ENCODE assay signal across 11 cellular contexts in genomic region chr4:39682133-39682532, GRCh38. TPM values are rescaled to one million over a fixed set of nuclear protein-coding genes. Genes with fewer than 3 reads are reported as not detected.
A peak's percentile ranks its signal among the peaks of the same experiment; 100 is the strongest.
DNase-seq lines count a peak whose midpoint lies in the region; ATAC-seq lines count a peak whose summit lies in the region.
"Had no signal": no experiment of that assay in that cellular context is flagged by ENCODE, and none has a peak within 500 bp of the region (broad histone marks: within the 10 kb centered on the region; RNA-seq: fewer than 3 reads in every experiment).

No MANE protein-coding gene starts in this region.

- H3K4me1 Mint-ChIP-seq in activated T-helper 1 cell treated with anti-CD3 and anti-CD28 coated beads, Interleukin-12 subunit alpha, Interleukin-12 subunit beta, Interleukin-2, Interleukin-4 antibody, amounts not matched to agents 30 ng/mL and 10 ng/mL and 1 ng/mL, durations not matched to agents 14 hours and 24 hours and 36 hours (ENCODE audit: low read depth), result peaks cover 6% of the 10 kb centered on the region

- ATAC-seq in GM18861 (IDR thresholded peaks at IDR 0.05; ENCODE audit: unreplicated experiment) (peak; percentile 83), GM21529 (IDR thresholded peaks at IDR 0.05; ENCODE audit: unreplicated experiment) (peak; percentile 73), HG03378 (IDR thresholded peaks at IDR 0.05; ENCODE audit: unreplicated experiment) (peak; percentile 85)
- ATAC-seq: foreskin keratinocyte had no signal

- DNase-seq in globus pallidus (ENCODE audit: low spot score) (peak; percentile 9), LoVo (ENCODE audit: low spot score) (no peak)
- no peak for DNase-seq in activated CD8-positive, alpha-beta memory T cell treated with anti-CD3 and anti-CD28 coated beads, Interleukin-2, amount 50 U/mL, for 48 hours
- no peak for DNase-seq in activated T-helper 1 cell treated with anti-CD3 and anti-CD28 coated beads, Interleukin-12 subunit alpha, Interleukin-12 subunit beta, Interleukin-2, Interleukin-4 antibody, amounts not matched to agents 30 ng/mL and 10 ng/mL and 1 ng/mL, durations not matched to agents 14 hours and 24 hours and 36 hours (ENCODE audit: low spot score)
- DNase-seq in activated CD4-positive, alpha-beta T cell treated with anti-CD3 and anti-CD28 coated beads, Interleukin-2, amount 50 U/mL, for 4 hours, result no peak
- DNase-seq: foreskin keratinocyte, retina, T1000 had no signal

- H3K36me3 Mint-ChIP-seq in activated T-helper 1 cell treated with anti-CD3 and anti-CD28 coated beads, Interleukin-12 subunit alpha, Interleukin-12 subunit beta, Interleukin-2, Interleukin-4 antibody, amounts not matched to agents 30 ng/mL and 10 ng/mL and 1 ng/mL, durations not matched to agents 14 hours and 24 hours and 36 hours (ENCODE audit: low read depth), result no peaks in the 10 kb centered on the region

- H3K4me3 Mint-ChIP-seq in activated T-helper 1 cell treated with anti-CD3 and anti-CD28 coated beads, Interleukin-12 subunit alpha, Interleukin-12 subunit beta, Interleukin-2, Interleukin-4 antibody, amounts not matched to agents 30 ng/mL and 10 ng/mL and 1 ng/mL, durations not matched to agents 14 hours and 24 hours and 36 hours, result no peak overlapping the region

- no peaks in the 10 kb centered on the region for H3K9me3 Mint-ChIP-seq in activated T-helper 1 cell treated with anti-CD3 and anti-CD28 coated beads, Interleukin-12 subunit alpha, Interleukin-12 subunit beta, Interleukin-2, Interleukin-4 antibody, amounts not matched to agents 30 ng/mL and 10 ng/mL and 1 ng/mL, durations not matched to agents 14 hours and 24 hours and 36 hours

- H3K27ac Mint-ChIP-seq in activated T-helper 1 cell treated with anti-CD3 and anti-CD28 coated beads, Interleukin-12 subunit alpha, Interleukin-12 subunit beta, Interleukin-2, Interleukin-4 antibody, amounts not matched to agents 30 ng/mL and 10 ng/mL and 1 ng/mL, durations not matched to agents 14 hours and 24 hours and 36 hours, result no peak overlapping the region

- intact Hi-C loops in activated T-helper 1 cell treated with anti-CD3 and anti-CD28 coated beads, Interleukin-12 subunit alpha, Interleukin-12 subunit beta, Interleukin-2, Interleukin-4 antibody, amounts not matched to agents 30 ng/mL and 10 ng/mL and 1 ng/mL, durations not matched to agents 14 hours and 24 hours and 36 hours (cut with micrococcal nuclease), result no loop called here

- H3K27me3 Mint-ChIP-seq in activated T-helper 1 cell treated with anti-CD3 and anti-CD28 coated beads, Interleukin-12 subunit alpha, Interleukin-12 subunit beta, Interleukin-2, Interleukin-4 antibody, amounts not matched to agents 30 ng/mL and 10 ng/mL and 1 ng/mL, durations not matched to agents 14 hours and 24 hours and 36 hours (ENCODE audit: insufficient read depth), result peaks cover 10% of the 10 kb centered on the region

RNA-seq across cellular contexts. Expression of gene UBE2K, which starts 15.8 kb away (rescaled TPM):
- 92.2 and 96.4 TPM in 2 replicates for total RNA-seq in activated T-helper 1 cell treated with anti-CD3 and anti-CD28 coated beads, Interleukin-12 subunit alpha, Interleukin-12 subunit beta, Interleukin-2, Interleukin-4 antibody, amounts not matched to agents 30 ng/mL and 10 ng/mL and 1 ng/mL, durations not matched to agents 14 hours and 24 hours and 36 hours

RNA-seq across cellular contexts. Expression of gene SMIM14, which starts 43.5 kb away (rescaled TPM):
- total RNA-seq in activated T-helper 1 cell treated with anti-CD3 and anti-CD28 coated beads, Interleukin-12 subunit alpha, Interleukin-12 subunit beta, Interleukin-2, Interleukin-4 antibody, amounts not matched to agents 30 ng/mL and 10 ng/mL and 1 ng/mL, durations not matched to agents 14 hours and 24 hours and 36 hours, result 0.76 and 1.6 TPM in 2 replicates
